Comparison of ENCODE assay signal across 1 cellular context in the genomic region with DNA sequence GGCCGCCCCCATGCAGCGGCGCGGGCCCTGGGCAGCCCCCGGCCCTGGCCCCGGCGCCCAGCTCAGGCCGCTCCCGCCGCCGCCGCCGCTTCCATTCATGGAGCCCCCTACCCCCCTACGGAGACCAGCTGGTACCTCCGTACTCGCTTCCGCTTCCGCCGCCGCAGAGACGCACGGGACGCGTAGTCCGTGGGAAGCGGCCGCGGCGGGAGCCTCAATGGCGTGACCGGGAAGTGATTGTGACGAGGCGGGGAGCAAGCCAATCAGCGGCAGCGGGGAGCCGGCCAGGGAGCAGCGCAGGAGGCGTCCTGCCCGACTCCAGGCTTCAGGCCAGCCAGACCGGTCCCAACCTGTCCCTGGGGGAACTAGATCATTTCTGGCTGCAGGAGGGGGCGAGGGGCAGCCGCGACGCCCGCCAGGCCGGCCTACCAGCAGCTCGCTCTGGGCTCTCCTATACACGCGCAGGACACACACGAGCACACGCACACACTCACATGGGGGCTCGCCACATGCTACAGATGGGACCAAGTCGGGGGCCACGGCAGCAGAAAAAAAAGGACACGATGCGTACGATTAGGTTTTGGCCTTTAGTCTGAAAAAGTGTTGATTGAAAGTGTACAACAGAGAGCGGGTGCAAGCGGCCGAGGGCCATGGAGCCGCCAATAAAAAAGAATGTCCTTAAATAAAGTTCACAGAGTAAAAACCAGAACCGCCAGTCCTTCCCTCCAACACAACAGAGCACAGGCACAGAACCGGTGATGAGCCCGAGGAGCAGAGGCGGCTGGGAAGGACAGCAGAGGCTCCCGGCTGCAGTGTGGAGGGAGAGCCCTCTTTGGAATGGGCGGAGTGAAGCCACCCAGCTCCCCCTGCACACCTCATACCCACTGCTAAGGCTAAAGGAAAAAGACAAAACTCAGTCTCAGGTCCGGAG.
TF ChIP-seq lines count a peak whose summit lies in the region.

A gene with protein sequence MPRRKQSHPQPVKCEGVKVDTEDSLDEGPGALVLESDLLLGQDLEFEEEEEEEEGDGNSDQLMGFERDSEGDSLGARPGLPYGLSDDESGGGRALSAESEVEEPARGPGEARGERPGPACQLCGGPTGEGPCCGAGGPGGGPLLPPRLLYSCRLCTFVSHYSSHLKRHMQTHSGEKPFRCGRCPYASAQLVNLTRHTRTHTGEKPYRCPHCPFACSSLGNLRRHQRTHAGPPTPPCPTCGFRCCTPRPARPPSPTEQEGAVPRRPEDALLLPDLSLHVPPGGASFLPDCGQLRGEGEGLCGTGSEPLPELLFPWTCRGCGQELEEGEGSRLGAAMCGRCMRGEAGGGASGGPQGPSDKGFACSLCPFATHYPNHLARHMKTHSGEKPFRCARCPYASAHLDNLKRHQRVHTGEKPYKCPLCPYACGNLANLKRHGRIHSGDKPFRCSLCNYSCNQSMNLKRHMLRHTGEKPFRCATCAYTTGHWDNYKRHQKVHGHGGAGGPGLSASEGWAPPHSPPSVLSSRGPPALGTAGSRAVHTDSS (minus strand): TSS at position 109 of the 931 bp plus-strand sequence. CDS start 208 bp downstream, outside the sequence.

TF ChIP-seq in HepG2, 621 proteins besides CTCF, POLR2A, EP300 and RAD21 (continued from another document and continues in another):
- TF ChIP-seq, protein P1, sequence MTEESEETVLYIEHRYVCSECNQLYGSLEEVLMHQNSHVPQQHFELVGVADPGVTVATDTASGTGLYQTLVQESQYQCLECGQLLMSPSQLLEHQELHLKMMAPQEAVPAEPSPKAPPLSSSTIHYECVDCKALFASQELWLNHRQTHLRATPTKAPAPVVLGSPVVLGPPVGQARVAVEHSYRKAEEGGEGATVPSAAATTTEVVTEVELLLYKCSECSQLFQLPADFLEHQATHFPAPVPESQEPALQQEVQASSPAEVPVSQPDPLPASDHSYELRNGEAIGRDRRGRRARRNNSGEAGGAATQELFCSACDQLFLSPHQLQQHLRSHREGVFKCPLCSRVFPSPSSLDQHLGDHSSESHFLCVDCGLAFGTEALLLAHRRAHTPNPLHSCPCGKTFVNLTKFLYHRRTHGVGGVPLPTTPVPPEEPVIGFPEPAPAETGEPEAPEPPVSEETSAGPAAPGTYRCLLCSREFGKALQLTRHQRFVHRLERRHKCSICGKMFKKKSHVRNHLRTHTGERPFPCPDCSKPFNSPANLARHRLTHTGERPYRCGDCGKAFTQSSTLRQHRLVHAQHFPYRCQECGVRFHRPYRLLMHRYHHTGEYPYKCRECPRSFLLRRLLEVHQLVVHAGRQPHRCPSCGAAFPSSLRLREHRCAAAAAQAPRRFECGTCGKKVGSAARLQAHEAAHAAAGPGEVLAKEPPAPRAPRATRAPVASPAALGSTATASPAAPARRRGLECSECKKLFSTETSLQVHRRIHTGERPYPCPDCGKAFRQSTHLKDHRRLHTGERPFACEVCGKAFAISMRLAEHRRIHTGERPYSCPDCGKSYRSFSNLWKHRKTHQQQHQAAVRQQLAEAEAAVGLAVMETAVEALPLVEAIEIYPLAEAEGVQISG (CRISPR knock-in tag; IDR thresholded peaks at IDR 0.05): peak; percentile 71
- TF ChIP-seq ZNF205 (CRISPR knock-in tag; IDR thresholded peaks at IDR 0.05): no peak
- TF ChIP-seq, protein P2, sequence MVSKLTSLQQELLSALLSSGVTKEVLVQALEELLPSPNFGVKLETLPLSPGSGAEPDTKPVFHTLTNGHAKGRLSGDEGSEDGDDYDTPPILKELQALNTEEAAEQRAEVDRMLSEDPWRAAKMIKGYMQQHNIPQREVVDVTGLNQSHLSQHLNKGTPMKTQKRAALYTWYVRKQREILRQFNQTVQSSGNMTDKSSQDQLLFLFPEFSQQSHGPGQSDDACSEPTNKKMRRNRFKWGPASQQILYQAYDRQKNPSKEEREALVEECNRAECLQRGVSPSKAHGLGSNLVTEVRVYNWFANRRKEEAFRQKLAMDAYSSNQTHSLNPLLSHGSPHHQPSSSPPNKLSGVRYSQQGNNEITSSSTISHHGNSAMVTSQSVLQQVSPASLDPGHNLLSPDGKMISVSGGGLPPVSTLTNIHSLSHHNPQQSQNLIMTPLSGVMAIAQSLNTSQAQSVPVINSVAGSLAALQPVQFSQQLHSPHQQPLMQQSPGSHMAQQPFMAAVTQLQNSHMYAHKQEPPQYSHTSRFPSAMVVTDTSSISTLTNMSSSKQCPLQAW (CRISPR knock-in tag; IDR thresholded peaks at IDR 0.05): 0 out of 2 replicates have a peak, but pooled peaks have one; percentile 38
- TF ChIP-seq, protein P3, sequence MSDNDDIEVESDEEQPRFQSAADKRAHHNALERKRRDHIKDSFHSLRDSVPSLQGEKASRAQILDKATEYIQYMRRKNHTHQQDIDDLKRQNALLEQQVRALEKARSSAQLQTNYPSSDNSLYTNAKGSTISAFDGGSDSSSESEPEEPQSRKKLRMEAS (IDR thresholded peaks at IDR 0.05): peak; percentile 86
- TF ChIP-seq, protein P4, sequence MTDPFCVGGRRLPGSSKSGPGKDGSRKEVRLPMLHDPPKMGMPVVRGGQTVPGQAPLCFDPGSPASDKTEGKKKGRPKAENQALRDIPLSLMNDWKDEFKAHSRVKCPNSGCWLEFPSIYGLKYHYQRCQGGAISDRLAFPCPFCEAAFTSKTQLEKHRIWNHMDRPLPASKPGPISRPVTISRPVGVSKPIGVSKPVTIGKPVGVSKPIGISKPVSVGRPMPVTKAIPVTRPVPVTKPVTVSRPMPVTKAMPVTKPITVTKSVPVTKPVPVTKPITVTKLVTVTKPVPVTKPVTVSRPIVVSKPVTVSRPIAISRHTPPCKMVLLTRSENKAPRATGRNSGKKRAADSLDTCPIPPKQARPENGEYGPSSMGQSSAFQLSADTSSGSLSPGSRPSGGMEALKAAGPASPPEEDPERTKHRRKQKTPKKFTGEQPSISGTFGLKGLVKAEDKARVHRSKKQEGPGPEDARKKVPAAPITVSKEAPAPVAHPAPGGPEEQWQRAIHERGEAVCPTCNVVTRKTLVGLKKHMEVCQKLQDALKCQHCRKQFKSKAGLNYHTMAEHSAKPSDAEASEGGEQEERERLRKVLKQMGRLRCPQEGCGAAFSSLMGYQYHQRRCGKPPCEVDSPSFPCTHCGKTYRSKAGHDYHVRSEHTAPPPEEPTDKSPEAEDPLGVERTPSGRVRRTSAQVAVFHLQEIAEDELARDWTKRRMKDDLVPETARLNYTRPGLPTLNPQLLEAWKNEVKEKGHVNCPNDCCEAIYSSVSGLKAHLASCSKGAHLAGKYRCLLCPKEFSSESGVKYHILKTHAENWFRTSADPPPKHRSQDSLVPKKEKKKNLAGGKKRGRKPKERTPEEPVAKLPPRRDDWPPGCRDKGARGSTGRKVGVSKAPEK (CRISPR knock-in tag; IDR thresholded peaks at IDR 0.05; ENCODE audit: borderline replicate concordance): no peak
- no peak for TF ChIP-seq TOPORS (CRISPR knock-in tag; IDR thresholded peaks at IDR 0.05)
- TF ChIP-seq YEATS2 (CRISPR knock-in tag; IDR thresholded peaks at IDR 0.05; ENCODE audit: borderline replicate concordance): no peak
- TF ChIP-seq, protein P5, sequence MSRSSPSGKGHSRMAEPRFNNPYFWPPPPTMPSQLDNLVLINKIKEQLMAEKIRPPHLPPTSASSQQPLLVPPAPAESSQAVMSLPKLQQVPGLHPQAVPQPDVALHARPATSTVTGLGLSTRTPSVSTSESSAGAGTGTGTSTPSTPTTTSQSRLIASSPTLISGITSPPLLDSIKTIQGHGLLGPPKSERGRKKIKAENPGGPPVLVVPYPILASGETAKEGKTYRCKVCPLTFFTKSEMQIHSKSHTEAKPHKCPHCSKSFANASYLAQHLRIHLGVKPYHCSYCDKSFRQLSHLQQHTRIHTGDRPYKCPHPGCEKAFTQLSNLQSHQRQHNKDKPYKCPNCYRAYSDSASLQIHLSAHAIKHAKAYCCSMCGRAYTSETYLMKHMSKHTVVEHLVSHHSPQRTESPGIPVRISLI (CRISPR knock-in tag; IDR thresholded peaks at IDR 0.05; ENCODE audit: borderline replicate concordance): no peak
- TF ChIP-seq NR2F6 (IDR thresholded peaks at IDR 0.05): no peak
- TF ChIP-seq NR2F6 (CRISPR knock-in tag; IDR thresholded peaks at IDR 0.05): no peak
- no peak for TF ChIP-seq SRSF9 (IDR thresholded peaks at IDR 0.05; ENCODE audit: borderline replicate concordance, insufficient read depth, low read depth, low read length, poor library complexity, severe bottlenecking)
- 0 out of 2 replicates have a peak, but pooled peaks have one; percentile 34 for TF ChIP-seq POLR2AphosphoS2 (IDR thresholded peaks at IDR 0.05; ENCODE audit: low read depth, low read length)
- TF ChIP-seq, protein P6, sequence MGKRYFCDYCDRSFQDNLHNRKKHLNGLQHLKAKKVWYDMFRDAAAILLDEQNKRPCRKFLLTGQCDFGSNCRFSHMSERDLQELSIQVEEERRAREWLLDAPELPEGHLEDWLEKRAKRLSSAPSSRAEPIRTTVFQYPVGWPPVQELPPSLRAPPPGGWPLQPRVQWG (CRISPR knock-in tag; IDR thresholded peaks at IDR 0.05; ENCODE audit: borderline replicate concordance, low read depth): no peak
- TF ChIP-seq TGIF2 (CRISPR knock-in tag; IDR thresholded peaks at IDR 0.05): no peak
- TF ChIP-seq ZNF672 (CRISPR knock-in tag; IDR thresholded peaks at IDR 0.05): no peak
- no peak for TF ChIP-seq TMF1 (CRISPR knock-in tag; IDR thresholded peaks at IDR 0.05; ENCODE audit: low read depth)
- peak; percentile 79 for TF ChIP-seq IKZF4 (CRISPR knock-in tag; IDR thresholded peaks at IDR 0.05; ENCODE audit: borderline replicate concordance, low read depth, not compliant biosample characterization)
- no peak for TF ChIP-seq ZBTB21 (CRISPR knock-in tag; IDR thresholded peaks at IDR 0.05)
- no peak for TF ChIP-seq TBL1XR1 (IDR thresholded peaks at IDR 0.05; ENCODE audit: borderline replicate concordance, low read length, partially characterized antibody)
- peak; percentile 86 for TF ChIP-seq ELF1 (CRISPR knock-in tag; IDR thresholded peaks at IDR 0.05)
- no peak for TF ChIP-seq ZNF747 (CRISPR knock-in tag; IDR thresholded peaks at IDR 0.05; ENCODE audit: borderline replicate concordance)
- TF ChIP-seq, protein P7, sequence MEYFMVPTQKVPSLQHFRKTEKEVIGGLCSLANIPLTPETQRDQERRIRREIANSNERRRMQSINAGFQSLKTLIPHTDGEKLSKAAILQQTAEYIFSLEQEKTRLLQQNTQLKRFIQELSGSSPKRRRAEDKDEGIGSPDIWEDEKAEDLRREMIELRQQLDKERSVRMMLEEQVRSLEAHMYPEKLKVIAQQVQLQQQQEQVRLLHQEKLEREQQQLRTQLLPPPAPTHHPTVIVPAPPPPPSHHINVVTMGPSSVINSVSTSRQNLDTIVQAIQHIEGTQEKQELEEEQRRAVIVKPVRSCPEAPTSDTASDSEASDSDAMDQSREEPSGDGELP (IDR thresholded peaks at IDR 0.05; ENCODE audit: borderline replicate concordance, low read depth): peak; percentile 90
- TF ChIP-seq ZNF331 (CRISPR knock-in tag; IDR thresholded peaks at IDR 0.05): no peak
- TF ChIP-seq ZNF484 (CRISPR knock-in tag; IDR thresholded peaks at IDR 0.05; ENCODE audit: borderline replicate concordance, low read depth): no peak
- no peak for TF ChIP-seq ZNF496 (CRISPR knock-in tag; IDR thresholded peaks at IDR 0.05; ENCODE audit: insufficient replicate concordance)
- TF ChIP-seq PHF20 (CRISPR knock-in tag; IDR thresholded peaks at IDR 0.05): peak; percentile 55
- TF ChIP-seq, protein P8, sequence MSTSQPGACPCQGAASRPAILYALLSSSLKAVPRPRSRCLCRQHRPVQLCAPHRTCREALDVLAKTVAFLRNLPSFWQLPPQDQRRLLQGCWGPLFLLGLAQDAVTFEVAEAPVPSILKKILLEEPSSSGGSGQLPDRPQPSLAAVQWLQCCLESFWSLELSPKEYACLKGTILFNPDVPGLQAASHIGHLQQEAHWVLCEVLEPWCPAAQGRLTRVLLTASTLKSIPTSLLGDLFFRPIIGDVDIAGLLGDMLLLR (CRISPR knock-in tag; IDR thresholded peaks at IDR 0.05): 0 out of 2 replicates have a peak, but pooled peaks have one; percentile 55
- no peak for TF ChIP-seq ZNF746 (CRISPR knock-in tag; IDR thresholded peaks at IDR 0.05)
- no peak for TF ChIP-seq ETV6 (CRISPR knock-in tag; conservative IDR thresholded peaks at IDR 0.05)
- TF ChIP-seq, protein P9, sequence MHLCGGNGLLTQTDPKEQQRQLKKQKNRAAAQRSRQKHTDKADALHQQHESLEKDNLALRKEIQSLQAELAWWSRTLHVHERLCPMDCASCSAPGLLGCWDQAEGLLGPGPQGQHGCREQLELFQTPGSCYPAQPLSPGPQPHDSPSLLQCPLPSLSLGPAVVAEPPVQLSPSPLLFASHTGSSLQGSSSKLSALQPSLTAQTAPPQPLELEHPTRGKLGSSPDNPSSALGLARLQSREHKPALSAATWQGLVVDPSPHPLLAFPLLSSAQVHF (CRISPR knock-in tag; IDR thresholded peaks at IDR 0.05): no peak; the same call in 1 of the 2 replicates
- TF ChIP-seq, protein P10, sequence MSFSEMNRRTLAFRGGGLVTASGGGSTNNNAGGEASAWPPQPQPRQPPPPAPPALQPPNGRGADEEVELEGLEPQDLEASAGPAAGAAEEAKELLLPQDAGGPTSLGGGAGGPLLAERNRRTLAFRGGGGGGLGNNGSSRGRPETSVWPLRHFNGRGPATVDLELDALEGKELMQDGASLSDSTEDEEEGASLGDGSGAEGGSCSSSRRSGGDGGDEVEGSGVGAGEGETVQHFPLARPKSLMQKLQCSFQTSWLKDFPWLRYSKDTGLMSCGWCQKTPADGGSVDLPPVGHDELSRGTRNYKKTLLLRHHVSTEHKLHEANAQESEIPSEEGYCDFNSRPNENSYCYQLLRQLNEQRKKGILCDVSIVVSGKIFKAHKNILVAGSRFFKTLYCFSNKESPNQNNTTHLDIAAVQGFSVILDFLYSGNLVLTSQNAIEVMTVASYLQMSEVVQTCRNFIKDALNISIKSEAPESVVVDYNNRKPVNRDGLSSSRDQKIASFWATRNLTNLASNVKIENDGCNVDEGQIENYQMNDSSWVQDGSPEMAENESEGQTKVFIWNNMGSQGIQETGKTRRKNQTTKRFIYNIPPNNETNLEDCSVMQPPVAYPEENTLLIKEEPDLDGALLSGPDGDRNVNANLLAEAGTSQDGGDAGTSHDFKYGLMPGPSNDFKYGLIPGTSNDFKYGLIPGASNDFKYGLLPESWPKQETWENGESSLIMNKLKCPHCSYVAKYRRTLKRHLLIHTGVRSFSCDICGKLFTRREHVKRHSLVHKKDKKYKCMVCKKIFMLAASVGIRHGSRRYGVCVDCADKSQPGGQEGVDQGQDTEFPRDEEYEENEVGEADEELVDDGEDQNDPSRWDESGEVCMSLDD (CRISPR knock-in tag; IDR thresholded peaks at IDR 0.05; ENCODE audit: borderline replicate concordance): no peak
- TF ChIP-seq KDM3A (CRISPR knock-in tag; IDR thresholded peaks at IDR 0.05; ENCODE audit: low read depth): peak; percentile 36; the same call in 1 of the 2 replicates
- TF ChIP-seq, protein P11, sequence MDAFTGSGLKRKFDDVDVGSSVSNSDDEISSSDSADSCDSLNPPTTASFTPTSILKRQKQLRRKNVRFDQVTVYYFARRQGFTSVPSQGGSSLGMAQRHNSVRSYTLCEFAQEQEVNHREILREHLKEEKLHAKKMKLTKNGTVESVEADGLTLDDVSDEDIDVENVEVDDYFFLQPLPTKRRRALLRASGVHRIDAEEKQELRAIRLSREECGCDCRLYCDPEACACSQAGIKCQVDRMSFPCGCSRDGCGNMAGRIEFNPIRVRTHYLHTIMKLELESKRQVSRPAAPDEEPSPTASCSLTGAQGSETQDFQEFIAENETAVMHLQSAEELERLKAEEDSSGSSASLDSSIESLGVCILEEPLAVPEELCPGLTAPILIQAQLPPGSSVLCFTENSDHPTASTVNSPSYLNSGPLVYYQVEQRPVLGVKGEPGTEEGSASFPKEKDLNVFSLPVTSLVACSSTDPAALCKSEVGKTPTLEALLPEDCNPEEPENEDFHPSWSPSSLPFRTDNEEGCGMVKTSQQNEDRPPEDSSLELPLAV (CRISPR knock-in tag; conservative IDR thresholded peaks at IDR 0.05; ENCODE audit: low read depth): no peak
- no peak for TF ChIP-seq FIP1L1 (IDR thresholded peaks at IDR 0.05; ENCODE audit: borderline replicate concordance, insufficient read depth, low read depth, low read length)
- TF ChIP-seq ZNF883 (CRISPR knock-in tag; IDR thresholded peaks at IDR 0.05; ENCODE audit: not compliant biosample characterization): no peak
- TF ChIP-seq ERF (CRISPR knock-in tag; IDR thresholded peaks at IDR 0.05): no peak
- TF ChIP-seq MTA1 (CRISPR knock-in tag; IDR thresholded peaks at IDR 0.05; ENCODE audit: borderline replicate concordance): peak; percentile 34; the same call in 1 of the 2 replicates
- TF ChIP-seq ZNF468 (CRISPR knock-in tag; IDR thresholded peaks at IDR 0.05): no peak
